14 cellular contexts compared by ENCODE assay signal in the genomic region with DNA sequence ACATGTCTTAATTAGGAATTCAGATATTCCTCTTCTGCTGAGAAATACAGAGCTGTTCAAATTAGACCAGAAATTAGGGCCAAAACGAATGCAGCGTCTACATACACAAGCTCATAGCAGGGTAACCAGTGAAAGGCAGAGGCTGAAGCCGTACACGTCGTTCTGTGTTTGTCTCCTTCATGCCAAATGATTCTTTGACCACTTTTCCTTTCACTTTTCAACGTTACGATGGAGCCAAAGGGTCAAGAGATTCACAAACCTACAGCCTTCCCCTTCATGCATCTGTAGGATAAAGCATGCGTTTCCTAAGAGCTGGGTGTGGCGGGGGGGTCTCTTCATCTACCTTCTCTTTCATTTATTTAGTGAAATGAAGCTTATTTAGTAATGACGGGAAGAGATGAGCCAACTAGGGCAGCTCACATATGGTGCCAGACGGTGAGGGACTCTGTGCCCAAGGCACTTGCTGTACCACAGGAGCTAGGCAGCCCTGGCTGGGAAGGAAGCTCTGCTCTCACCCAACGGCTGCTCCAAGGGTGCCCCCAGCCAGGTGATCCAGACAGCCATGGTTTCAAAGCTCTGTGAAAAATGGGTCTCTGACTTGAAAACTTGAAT.
A peak's percentile ranks its signal among the peaks of the same experiment; 100 is the strongest.
DNase-seq lines count a peak whose midpoint lies in the region; ATAC-seq and TF ChIP-seq lines count a peak whose summit lies in the region.
"Had no signal": no experiment of that assay in that cellular context is flagged by ENCODE, and none has a peak within 500 bp of the region (broad histone marks: within the 10 kb centered on the region; RNA-seq: fewer than 3 reads in every experiment).

No MANE protein-coding gene starts in this region.

- peaks cover 12% of the 10 kb centered on the region for H3K4me1 Mint-ChIP-seq in glutamatergic neuron (ENCODE audit: low read depth, unreplicated experiment)
- H3K4me1 Mint-ChIP-seq: WTC11 had no signal

- H3K4me3 ChIP-seq in spleen: peak overlapping the region in 3 of 8 donors; percentile 3 to 42 (median 18)
- H3K4me3 ChIP-seq: SK-N-MC, thoracic aorta had no signal

- TF ChIP-seq CTCF in glutamatergic neuron (IDR thresholded peaks at IDR 0.05; ENCODE audit: partially characterized antibody, unreplicated experiment) (no peak), spleen (IDR thresholded peaks at IDR 0.05 in 8 of 11, conservative IDR thresholded peaks at IDR 0.05 in 3 of 11) (no peak), GM13977 (IDR thresholded peaks at IDR 0.05; ENCODE audit: extremely low read depth, insufficient read depth, missing control alignments) (no peak)

- intact Hi-C loops in spleen (cut with DNase I; ENCODE audit: low total_unique reads): no loop called here

- H3K36me3 ChIP-seq in spleen: peaks cover 0 to 52% (median 2%) of the 10 kb centered on the region in 6 donors
- H3K36me3 ChIP-seq: thoracic aorta had no signal

- in situ Hi-C loops in GM13977 (cut with MboI; ENCODE audit: low pct_unique_long_range_greater_than_20kb, low sequenced_read_pairs, unreplicated experiment): no loop called here

- no peaks in the 10 kb centered on the region for H3K27me3 Mint-ChIP-seq in glutamatergic neuron (ENCODE audit: unreplicated experiment)

- ATAC-seq in GM19025 (IDR thresholded peaks at IDR 0.05; ENCODE audit: low read depth, unreplicated experiment) (peak; percentile 47), HG03159 (IDR thresholded peaks at IDR 0.05; ENCODE audit: unreplicated experiment) (no peak)
- ATAC-seq: WTC11 had no signal

- no peaks in the 10 kb centered on the region for H3K36me3 Mint-ChIP-seq in glutamatergic neuron (ENCODE audit: unreplicated experiment)
- H3K36me3 Mint-ChIP-seq: WTC11 had no signal

- no peaks in the 10 kb centered on the region for H3K27me3 ChIP-seq in spleen (replicated peaks in 1 of 7)

- WGBS in spleen, 5 donors: 71 to 85% (median 78%) methylated on average over 11 to 12 of the region's 12 CpGs

- peak overlapping the region; percentile 9 for H3K27ac Mint-ChIP-seq in glutamatergic neuron (ENCODE audit: unreplicated experiment)
- H3K27ac Mint-ChIP-seq: WTC11 had no signal

- no peaks in the 10 kb centered on the region for H3K9me3 ChIP-seq in spleen
- H3K9me3 ChIP-seq: thoracic aorta had no signal

- peak overlapping the region in 7 of 8 donors; percentile 38 to 66 (median 54) for H3K27ac ChIP-seq in spleen
- H3K27ac ChIP-seq: SK-N-MC, thoracic aorta had no signal

- DNase-seq in NCI-H774 (lab: John Stamatoyannopoulos, UW) (peak; percentile 8), glutamatergic neuron (no peak), spleen (no peak), GM13977 (ENCODE audit: low spot score) (no peak), MV-4-11 (lab: John Stamatoyannopoulos, UW) (no peak), HK-2 (ENCODE audit: unreplicated experiment) (no peak)
- DNase-seq: NCI-H1694 treated with DMSO at 0.1 percent for 48 hours, NCI-H748 treated with DMSO at 0.1 percent for 48 hours, retina had no signal

- H3K4me1 ChIP-seq in spleen: peaks cover 0 to 41% (median 6%) of the 10 kb centered on the region in 6 donors

- no peak overlapping the region for H3K4me3 Mint-ChIP-seq in glutamatergic neuron (ENCODE audit: unreplicated experiment)
- H3K4me3 Mint-ChIP-seq: WTC11 had no signal

- TF ChIP-seq POLR2A in spleen (IDR thresholded peaks at IDR 0.05): no peak

- H3K9me3 Mint-ChIP-seq in glutamatergic neuron (ENCODE audit: unreplicated experiment): no peaks in the 10 kb centered on the region
- H3K9me3 Mint-ChIP-seq: WTC11 had no signal
